In the genomic region with DNA sequence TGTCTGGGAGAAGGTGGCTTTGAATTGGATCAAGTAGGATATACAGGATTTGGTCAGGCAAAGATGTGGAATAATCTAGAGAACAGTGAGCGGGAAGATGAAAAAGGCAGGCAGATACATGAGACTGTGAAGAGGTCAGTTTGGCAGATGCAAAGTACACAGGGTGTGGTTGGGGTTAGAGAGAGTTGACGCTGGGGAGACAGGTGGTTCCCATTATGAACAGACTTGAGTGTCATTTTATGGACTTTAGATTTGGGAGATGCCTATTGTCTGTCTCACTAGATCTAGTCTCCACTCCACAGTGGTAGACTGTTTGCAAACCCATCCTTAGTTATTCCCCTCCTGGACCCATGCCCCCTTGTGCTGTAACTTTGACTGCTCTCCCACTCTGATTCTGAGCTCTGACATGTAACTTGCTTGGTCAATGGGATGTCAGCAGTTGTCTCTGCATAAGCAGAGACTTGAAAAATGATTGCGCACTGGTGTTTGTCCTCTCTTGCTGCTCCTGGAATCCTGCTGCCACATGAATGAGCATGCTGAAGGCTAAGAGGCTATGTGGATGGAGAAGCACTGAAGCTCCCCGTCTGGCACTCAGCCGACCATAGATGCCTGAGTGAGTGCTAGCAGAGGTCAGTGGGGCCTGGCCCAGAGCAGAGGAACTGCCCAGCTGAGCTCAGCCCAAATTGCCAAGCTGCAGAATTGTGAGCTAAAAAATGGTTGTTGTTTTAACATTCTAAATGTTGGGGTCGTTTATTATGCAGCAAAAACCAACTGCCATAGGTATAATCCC, we compare ENCODE assay signal across 19 cellular contexts.
DNase-seq lines count a peak whose midpoint lies in the region; ATAC-seq and TF ChIP-seq lines count a peak whose summit lies in the region.
"Had no signal": no experiment of that assay in that cellular context is flagged by ENCODE, and none has a peak within 500 bp of the region (broad histone marks: within the 10 kb centered on the region; RNA-seq: fewer than 3 reads in every experiment).

No MANE protein-coding gene starts in this region.

- DNase-seq in AG08395 (ENCODE audit: low spot score) (peak; percentile 41), GM04503 (ENCODE audit: low read depth) (peak; percentile 21), T-helper 17 cell (no peak), left colon (no peak), OCI-LY7 (ENCODE audit: low spot score) (no peak)
- DNase-seq in activated CD4-positive, CD25-positive, alpha-beta regulatory T cell treated with anti-CD3 and anti-CD28 coated beads, Interleukin-2, amount 50 U/mL, for 72 hours, result no peak
- DNase-seq: activated CD4-positive, alpha-beta T cell treated with anti-CD3 and anti-CD28 coated beads, Interleukin-2, amount 50 U/mL, for 4 hours; activated naive CD8-positive, alpha-beta T cell treated with anti-CD3 and anti-CD28 coated beads, Interleukin-2, amount 50 U/mL, for 24 hours; activated T-cell treated with anti-CD3 and anti-CD28 coated beads, Interleukin-2, amount 50 U/mL, for 4 hours; H7; hypothalamus; nephron progenitor cell; SK-N-SH had no signal

- CTCF ChIA-PET in OCI-LY7 (lab: Charles Lee; ENCODE audit: unreplicated experiment), result no interaction called here

- H3K4me3 ChIP-seq in OCI-LY7 (ENCODE audit: low read depth, low read length, poor library complexity, severe bottlenecking), result no peak overlapping the region
- H3K4me3 ChIP-seq: BLaER1 treated with 17β-estradiol and CSF1 and Interleukin-3, amounts not matched to agents 10 nM and 100 nM had no signal

- no peaks in the 10 kb centered on the region for H3K9me2 ChIP-seq in OCI-LY7 (ENCODE audit: insufficient read depth, low read length)
- H3K9me2 ChIP-seq: SK-N-SH had no signal

- H3K9me3 ChIP-seq in T-helper 17 cell (ENCODE audit: control insufficient read depth, low read length, poor library complexity, severe bottlenecking), result no peaks in the 10 kb centered on the region
- H3K9me3 ChIP-seq in OCI-LY7 (ENCODE audit: low read length), result no peaks in the 10 kb centered on the region
- H3K9me3 ChIP-seq: BLaER1 treated with 17β-estradiol and CSF1 and Interleukin-3, amounts not matched to agents 10 nM and 100 nM; SK-N-SH had no signal

- H3K27ac Mint-ChIP-seq in T-helper 17 cell, result peak overlapping the region; percentile 67
- H3K27ac Mint-ChIP-seq: activated naive CD8-positive, alpha-beta T cell treated with anti-CD3 and anti-CD28 coated beads, Interleukin-2, amount 50 U/mL, for 24 hours; nephron progenitor cell; stimulated activated effector memory CD8-positive, alpha-beta T cell treated with anti-CD3 and anti-CD28 coated beads, Interleukin-12 subunit alpha, Interleukin-12 subunit beta, amount 100 ng/mL, for 72 hours had no signal

- POLR2A ChIA-PET in OCI-LY7 (lab: Charles Lee), result interaction anchor here (0.6 to 1.2 kb wide), 4 partner anchors 11 to 310 kb away, joined by 3 to 5 read pairs (median 4); no protein-coding TSS in a partner anchor

- intact Hi-C loops in left colon (cut with DNase I, micrococcal nuclease) (no loop called here), OCI-LY7 (cut with micrococcal nuclease; ENCODE audit: unreplicated experiment) (no loop called here)

- H3K4me2 ChIP-seq in OCI-LY7 (ENCODE audit: low read length), result no peak overlapping the region
- H3K4me2 ChIP-seq: SK-N-SH had no signal

- no peaks in the 10 kb centered on the region for H4K20me1 ChIP-seq in OCI-LY7 (ENCODE audit: insufficient read depth, low read length)
- H4K20me1 ChIP-seq: BLaER1 treated with 17β-estradiol and CSF1 and Interleukin-3, amounts not matched to agents 10 nM and 100 nM had no signal

- H2AFZ ChIP-seq in OCI-LY7 (ENCODE audit: low read length), result no peak overlapping the region

- no peak for TF ChIP-seq CTCF in OCI-LY7 (conservative IDR thresholded peaks at IDR 0.05; ENCODE audit: low read length)

- no peaks in the 10 kb centered on the region for H3K36me3 Mint-ChIP-seq in T-helper 17 cell (ENCODE audit: low read depth)
- H3K36me3 Mint-ChIP-seq: IgD-negative memory B cell had no signal

- no peak overlapping the region for H3K4me3 Mint-ChIP-seq in T-helper 17 cell
- H3K4me3 Mint-ChIP-seq: activated naive CD8-positive, alpha-beta T cell treated with anti-CD3 and anti-CD28 coated beads, Interleukin-2, amount 50 U/mL, for 24 hours; activated T-cell treated with anti-CD3 and anti-CD28 coated beads, Interleukin-2, amount 50 U/mL, for 4 hours; IgD-negative memory B cell; nephron progenitor cell; stimulated activated effector memory CD8-positive, alpha-beta T cell treated with anti-CD3 and anti-CD28 coated beads, Interleukin-12 subunit alpha, Interleukin-12 subunit beta, amount 100 ng/mL, for 72 hours had no signal

- peaks cover 34% of the 10 kb centered on the region for H3K4me1 ChIP-seq in OCI-LY7 (ENCODE audit: insufficient read depth, low read length, poor library complexity, severe bottlenecking)

- H3K27ac ChIP-seq in OCI-LY7 (ENCODE audit: low read depth, low read length, poor library complexity, severe bottlenecking), result no peak overlapping the region
- H3K27ac ChIP-seq: BLaER1 treated with 17β-estradiol and CSF1 and Interleukin-3, amounts not matched to agents 10 nM and 100 nM; epithelial cell of prostate had no signal

- no TSS peak for BruUV-seq in OCI-LY7 (replicated peaks; lab: Mats Ljungman, UMichigan)

- ATAC-seq in T-helper 17 cell, result no peak
- ATAC-seq in left colon, result peak; percentile 50
- ATAC-seq in HG02981 (IDR thresholded peaks at IDR 0.05; ENCODE audit: unreplicated experiment), result no peak
- no peak for ATAC-seq in GM21576 (IDR thresholded peaks at IDR 0.05; ENCODE audit: unreplicated experiment)
- ATAC-seq: activated naive CD8-positive, alpha-beta T cell treated with anti-CD3 and anti-CD28 coated beads, Interleukin-2, amount 50 U/mL, for 24 hours; activated T-cell treated with anti-CD3 and anti-CD28 coated beads, Interleukin-2, amount 50 U/mL, for 4 hours; stimulated activated effector memory CD8-positive, alpha-beta T cell treated with anti-CD3 and anti-CD28 coated beads, Interleukin-12 subunit alpha, Interleukin-12 subunit beta, amount 100 ng/mL, for 72 hours had no signal

- H3K27me3 Mint-ChIP-seq in T-helper 17 cell, result peaks cover 59% of the 10 kb centered on the region

- H3K79me2 ChIP-seq in OCI-LY7 (ENCODE audit: insufficient read depth, low read depth, low read length), result no peaks in the 10 kb centered on the region

- peaks cover 12% of the 10 kb centered on the region for H3K4me1 Mint-ChIP-seq in T-helper 17 cell

- no peaks in the 10 kb centered on the region for H3K36me3 ChIP-seq in OCI-LY7 (ENCODE audit: insufficient read depth, low read length)
- H3K36me3 ChIP-seq: BLaER1 treated with 17β-estradiol and CSF1 and Interleukin-3, amounts not matched to agents 10 nM and 100 nM had no signal

Comparison
In these comparisons a context has a peak if more than half of its experiments do, and no peak if none do; other contexts are left out.
1. DNase-seq: peak in AG08395 (single experiment) and GM04503 (single experiment); none in T-helper 17 cell (0 of 3), left colon (0 of 2), activated CD4-positive, CD25-positive, alpha-beta regulatory T cell treated with anti-CD3 and anti-CD28 coated beads, Interleukin-2, amount 50 U/mL, for 72 hours (single experiment) and OCI-LY7 (single experiment).